9 cellular contexts compared by ENCODE assay signal in genomic region chr11:119673389-119674336, GRCh38. TPM values are rescaled to one million over a fixed set of nuclear protein-coding genes. Genes with fewer than 3 reads are reported as not detected.
DNase-seq lines count a peak whose midpoint lies in the region; ATAC-seq and TF ChIP-seq lines count a peak whose summit lies in the region.
"Had no signal": no experiment of that assay in that cellular context is flagged by ENCODE, and none has a peak within 500 bp of the region (broad histone marks: within the 10 kb centered on the region; RNA-seq: fewer than 3 reads in every experiment).

No MANE protein-coding gene starts in this region.

- peaks cover 22% of the 10 kb centered on the region for H3K4me1 Mint-ChIP-seq in stimulated activated naive CD8-positive, alpha-beta T cell treated with anti-CD3 and anti-CD28 coated beads, Interleukin-15, Interleukin-2, amounts not matched to agents 100 ng/mL and 50 ng/mL, for 24 hours (ENCODE audit: low read depth)

- TF ChIP-seq POLR2A in HCT116 (IDR thresholded peaks at IDR 0.05; ENCODE audit: borderline replicate concordance, extremely low read depth, insufficient read depth, insufficient read length) = no peak

- no peaks in the 10 kb centered on the region for H3K36me3 Mint-ChIP-seq in stimulated activated naive CD8-positive, alpha-beta T cell treated with anti-CD3 and anti-CD28 coated beads, Interleukin-15, Interleukin-2, amounts not matched to agents 100 ng/mL and 50 ng/mL, for 24 hours (ENCODE audit: low read depth)

- peaks cover 6 to 12% of the 10 kb centered on the region in 2 experiments; a peak in 3 of 4 replicates for H3K36me3 ChIP-seq in HCT116 (ENCODE audit: control insufficient read depth in 1 of 2, insufficient read depth in 2 of 2, low read length in 2 of 2)

- no peaks in the 10 kb centered on the region for H3K9me2 ChIP-seq in HCT116 (ENCODE audit: insufficient read depth)

- intact Hi-C loops in HCT116 (cut with micrococcal nuclease) = no loop called here

- no peak overlapping the region for H3K27ac ChIP-seq in HCT116 (ENCODE audit: low read depth, low read length)
- peak overlapping the region; percentile 54 for H3K27ac ChIP-seq in cingulate gyrus (ENCODE audit: low read depth, low read length)

- H3K4me1 ChIP-seq in HCT116 (ENCODE audit: control insufficient read depth in 1 of 2, insufficient read depth in 2 of 2, low read length in 2 of 2) = peaks cover 2 to 18% of the 10 kb centered on the region in 2 experiments; a peak in 2 of 4 replicates

- RAD21 ChIA-PET in HCT116 (lab: Charles Lee; ENCODE audit: low non-redundant PET in 1 of 2, low total read pairs in 2 of 2, uncharacterized antibody in 2 of 2, unreplicated experiment in 2 of 2) = no interaction called here

- no peaks in the 10 kb centered on the region for H4K20me1 ChIP-seq in HCT116 (ENCODE audit: insufficient read depth)

- H3K4me3 ChIP-seq in HCT116 (replicated peaks in 1 of 2; ENCODE audit: low read depth in 1 of 2, low read length in 2 of 2) = no peak overlapping the region

- no peak for DNase-seq in HCT116 (ENCODE audit: low read depth, low spot score)
- DNase-seq in NAMALWA (ENCODE audit: low spot score) = peak; percentile 88
- no peak for DNase-seq in effector CD4-positive, alpha-beta T cell
- no peak for DNase-seq in SW 1271 (lab: John Stamatoyannopoulos, UW)
- no peak for DNase-seq in middle frontal gyrus (ENCODE audit: extremely low spot score, low spot score)

- TF ChIP-seq RAD21 in HCT116 (IDR thresholded peaks at IDR 0.05; ENCODE audit: low read depth) = peak; percentile 54

- no peaks in the 10 kb centered on the region for H3K79me2 ChIP-seq in HCT116 (ENCODE audit: insufficient read depth, low read length)

- no peaks in the 10 kb centered on the region for H3K27me3 Mint-ChIP-seq in stimulated activated naive CD8-positive, alpha-beta T cell treated with anti-CD3 and anti-CD28 coated beads, Interleukin-15, Interleukin-2, amounts not matched to agents 100 ng/mL and 50 ng/mL, for 24 hours
- H3K27me3 Mint-ChIP-seq: T-cell had no signal

- BruUV-seq in HCT116 (replicated peaks; lab: Mats Ljungman, UMichigan) = no TSS peak

- H3K4me2 ChIP-seq in HCT116 (ENCODE audit: low read length) = no peak overlapping the region

- no peaks in the 10 kb centered on the region for H3K9me3 Mint-ChIP-seq in stimulated activated naive CD8-positive, alpha-beta T cell treated with anti-CD3 and anti-CD28 coated beads, Interleukin-15, Interleukin-2, amounts not matched to agents 100 ng/mL and 50 ng/mL, for 24 hours
- H3K9me3 Mint-ChIP-seq: T-cell had no signal

- H3K4me3 Mint-ChIP-seq in stimulated activated naive CD8-positive, alpha-beta T cell treated with anti-CD3 and anti-CD28 coated beads, Interleukin-15, Interleukin-2, amounts not matched to agents 100 ng/mL and 50 ng/mL, for 24 hours = peak overlapping the region; percentile 35
- H3K4me3 Mint-ChIP-seq: T-cell had no signal

- H3K27me3 ChIP-seq in HCT116 (ENCODE audit: insufficient read depth, low read length) = no peaks in the 10 kb centered on the region

- POLR2A ChIA-PET in HCT116 (lab: Charles Lee) = no interaction called here

- TF ChIP-seq CTCF in HCT116 (IDR thresholded peaks at IDR 0.05 in 2 of 3, conservative IDR thresholded peaks at IDR 0.05 in 1 of 3; ENCODE audit: borderline replicate concordance in 1 of 3, insufficient read depth in 1 of 3, low read depth in 2 of 3, low read length in 2 of 3) = 0 out of 6 replicates have a peak, but pooled peaks of 1 of the 3 experiments have one; percentile 27

- CTCF ChIA-PET in HCT116 (lab: Charles Lee) = no interaction called here

- no peak overlapping the region for H2AFZ ChIP-seq in HCT116 (ENCODE audit: low read depth, low read length, poor library complexity, severe bottlenecking)

- peak overlapping the region; percentile 45 for H3K27ac Mint-ChIP-seq in stimulated activated naive CD8-positive, alpha-beta T cell treated with anti-CD3 and anti-CD28 coated beads, Interleukin-15, Interleukin-2, amounts not matched to agents 100 ng/mL and 50 ng/mL, for 24 hours
- H3K27ac Mint-ChIP-seq: T-cell had no signal

- H3K9ac ChIP-seq in HCT116 (ENCODE audit: low read length) = no peak overlapping the region

- ATAC-seq in GM18868 (IDR thresholded peaks at IDR 0.05; ENCODE audit: unreplicated experiment) = peak; percentile 86
- ATAC-seq in HCT116 = 0 out of 2 replicates have a peak, but pooled peaks have one; percentile 33

- no peaks in the 10 kb centered on the region; a peak in 1 of 4 replicates for H3K9me3 ChIP-seq in HCT116 (ENCODE audit: control insufficient read depth in 1 of 2, insufficient read depth in 1 of 2, low read depth in 1 of 2, low read length in 2 of 2)

TF ChIP-seq in HCT116, 20 proteins besides CTCF, POLR2A, EP300 and RAD21:
- TF ChIP-seq ELF1 (IDR thresholded peaks at IDR 0.05; ENCODE audit: borderline replicate concordance, low read depth) (no peak), SP1 (IDR thresholded peaks at IDR 0.05; ENCODE audit: low read depth) (no peak), ZBTB33 (IDR thresholded peaks at IDR 0.05; ENCODE audit: extremely low read depth, insufficient replicate concordance, low read length) (no peak), EZH2phosphoT487 (IDR thresholded peaks at IDR 0.05; ENCODE audit: borderline replicate concordance) (no peak), EGR1 (IDR thresholded peaks at IDR 0.05; ENCODE audit: low read depth) (no peak), REST (IDR thresholded peaks at IDR 0.05; ENCODE audit: low read depth) (no peak), FOSL1 (IDR thresholded peaks at IDR 0.05; ENCODE audit: low read depth) (no peak), ATF3 (IDR thresholded peaks at IDR 0.05) (no peak), MAX (IDR thresholded peaks at IDR 0.05) (no peak), SRF (IDR thresholded peaks at IDR 0.05; ENCODE audit: low read depth) (no peak), ZFX (IDR thresholded peaks at IDR 0.05) (no peak), SIN3A (IDR thresholded peaks at IDR 0.05; ENCODE audit: low read depth) (no peak), POLR2AphosphoS5 (IDR thresholded peaks at IDR 0.05; ENCODE audit: low read depth, low read length) (no peak), JUND (IDR thresholded peaks at IDR 0.05) (no peak), ZNF274 (IDR thresholded peaks at IDR 0.05; ENCODE audit: low read depth, low read length) (no peak), TCF7L2 (IDR thresholded peaks at IDR 0.05; ENCODE audit: borderline replicate concordance, extremely low read depth, insufficient read depth, insufficient read length) (no peak), CEBPB (IDR thresholded peaks at IDR 0.05; ENCODE audit: low read depth) (no peak)

RNA-seq across cellular contexts. Expression of gene NECTIN1, which starts 55.3 kb away (rescaled TPM):
- total RNA-seq in HCT116 (2021; ENCODE audit: unreplicated experiment) = 23.8 TPM
- 17.7 and 22.2 TPM in 2 replicates for polyA plus RNA-seq in HCT116 (2012)
